Comparison of ENCODE assay signal across 11 cellular contexts in the genomic region with DNA sequence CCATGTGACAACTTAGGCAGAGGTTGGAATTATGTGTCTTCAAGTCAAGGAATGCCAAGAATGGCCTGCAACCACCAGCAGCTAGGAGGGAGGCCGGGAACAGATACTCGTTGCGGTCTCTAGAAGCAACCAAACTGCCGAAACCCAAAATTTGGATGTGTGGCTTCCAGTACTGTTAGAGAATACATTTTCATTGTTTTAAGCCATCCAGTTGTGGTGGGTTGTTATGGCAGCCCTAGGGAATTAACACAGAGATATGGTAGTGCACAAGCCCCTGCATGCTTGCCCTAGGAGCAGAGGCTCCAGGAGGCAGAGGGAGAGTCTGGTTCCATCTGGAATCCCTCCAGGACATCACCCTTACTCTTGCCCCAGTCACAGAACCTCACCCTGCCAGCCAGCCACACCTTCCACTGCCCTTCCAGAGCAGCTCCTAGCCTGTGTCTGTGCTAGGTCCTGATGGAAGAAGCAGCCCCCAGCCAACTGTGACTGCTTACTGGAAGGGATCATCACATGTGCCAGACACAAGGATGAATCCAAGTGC. TPM values are rescaled to one million over a fixed set of nuclear protein-coding genes. Genes with fewer than 3 reads are reported as not detected.
A peak's percentile ranks its signal among the peaks of the same experiment; 100 is the strongest.
DNase-seq lines count a peak whose midpoint lies in the region; ATAC-seq and TF ChIP-seq lines count a peak whose summit lies in the region.
"Had no signal": no experiment of that assay in that cellular context is flagged by ENCODE, and none has a peak within 500 bp of the region (broad histone marks: within the 10 kb centered on the region; RNA-seq: fewer than 3 reads in every experiment).

No MANE protein-coding gene starts in this region.

- H3K4me2 ChIP-seq in MM.1S (ENCODE audit: low read depth, low read length), result peak overlapping the region; percentile 43; the same call in 1 of the 2 replicates
- H3K4me2 ChIP-seq in mesendoderm (ENCODE audit: low read length), result no peak overlapping the region

- TF ChIP-seq CTCF in BE2C (IDR thresholded peaks at IDR 0.05; ENCODE audit: low read depth, low read length), result no peak
- TF ChIP-seq CTCF in MM.1S (IDR thresholded peaks at IDR 0.05; ENCODE audit: low read length), result no peak
- no peak for TF ChIP-seq CTCF in brain microvascular endothelial cell (IDR thresholded peaks at IDR 0.05; ENCODE audit: low read depth, low read length, missing control alignments)

- H3K56ac ChIP-seq in mesendoderm (ENCODE audit: low read length), result no peak overlapping the region

- H3F3A ChIP-seq in MM.1S (ENCODE audit: insufficient read depth, low read length), result 0 out of 2 replicates have a peak, but pooled peaks cover 6% of the 10 kb centered on the region

- intact Hi-C loops in posterior vena cava (cut with DNase I), result no loop called here

- ATAC-seq in GM19467 (IDR thresholded peaks at IDR 0.05; ENCODE audit: unreplicated experiment), result no peak
- ATAC-seq: sciatic nerve had no signal

- H3K4me3 ChIP-seq in BE2C (ENCODE audit: low read depth, low read length) (no peak overlapping the region), MM.1S (ENCODE audit: low read length) (no peak overlapping the region), brain microvascular endothelial cell (ENCODE audit: low read depth, low read length) (no peak overlapping the region), mesendoderm (ENCODE audit: low read length) (no peak overlapping the region)

- H3K9me3 ChIP-seq in BE2C, result no peaks in the 10 kb centered on the region
- no peaks in the 10 kb centered on the region for H3K9me3 ChIP-seq in MM.1S (replicated peaks; ENCODE audit: insufficient read depth, low read length)

- H4K8ac ChIP-seq in mesendoderm (ENCODE audit: low read depth, low read length), result no peak overlapping the region

- DNase-seq in BE2C (peak; percentile 36), MM.1S (no peak), brain microvascular endothelial cell (peak; percentile 39), mesendoderm (peak; percentile 72), SW 1271 (lab: John Stamatoyannopoulos, UW) (no peak), posterior vena cava (ENCODE audit: low spot score) (no peak), NCI-H748 (lab: John Stamatoyannopoulos, UW; ENCODE audit: unreplicated experiment) (no peak)
- DNase-seq: GF-D8 had no signal

- in situ Hi-C loops in brain microvascular endothelial cell (cut with HindIII; ENCODE audit: low pct_ligation_motif_present, low sequenced_read_pairs), result no loop called here

- H2AFZ ChIP-seq in MM.1S (ENCODE audit: low read length), result peak overlapping the region; percentile 74

- H3K27me3 ChIP-seq in BE2C, result no peaks in the 10 kb centered on the region
- no peaks in the 10 kb centered on the region for H3K27me3 ChIP-seq in MM.1S (replicated peaks; ENCODE audit: insufficient read depth, low read length)
- H3K27me3 ChIP-seq in brain microvascular endothelial cell (replicated peaks), result no peaks in the 10 kb centered on the region
- no peaks in the 10 kb centered on the region for H3K27me3 ChIP-seq in mesendoderm (ENCODE audit: insufficient read depth, low read length, poor library complexity)

- H3K9me2 ChIP-seq in MM.1S (replicated peaks; ENCODE audit: insufficient read depth, low read length), result no peaks in the 10 kb centered on the region

- no peaks in the 10 kb centered on the region for H3K79me1 ChIP-seq in mesendoderm (ENCODE audit: low read length)

- H2BK5ac ChIP-seq in mesendoderm (ENCODE audit: low read length), result no peak overlapping the region

- no peak overlapping the region for H4K5ac ChIP-seq in mesendoderm (ENCODE audit: low read length)

- H2BK15ac ChIP-seq in mesendoderm (replicated peaks; ENCODE audit: low read depth), result no peak overlapping the region

- H2BK120ac ChIP-seq in mesendoderm (ENCODE audit: low read depth, low read length), result no peak overlapping the region

- peaks cover 2% of the 10 kb centered on the region; the same call in 1 of the 2 replicates for H3K4me1 ChIP-seq in BE2C
- H3K4me1 ChIP-seq in MM.1S (ENCODE audit: low read length), result peaks cover 8% of the 10 kb centered on the region
- no peaks in the 10 kb centered on the region for H3K4me1 ChIP-seq in mesendoderm (ENCODE audit: control insufficient read depth, low read depth, low read length)

- H4K20me1 ChIP-seq in MM.1S (ENCODE audit: insufficient read depth, low read length), result no peaks in the 10 kb centered on the region

- H3K9ac ChIP-seq in MM.1S (ENCODE audit: low read length) (peak overlapping the region; percentile 56), mesendoderm (ENCODE audit: low read length) (no peak overlapping the region)

- WGBS in mesendoderm (ENCODE audit: extremely low coverage, insufficient coverage, low lambda C conversion rate), result no CpG with 5 or more reads among the region's 4 CpGs

- H3K79me2 ChIP-seq in MM.1S (ENCODE audit: low read length) (no peaks in the 10 kb centered on the region), mesendoderm (ENCODE audit: control insufficient read depth, insufficient read depth, low read length) (no peaks in the 10 kb centered on the region)

- no peak overlapping the region for H2AK5ac ChIP-seq in mesendoderm (ENCODE audit: low read length)

- H3K4ac ChIP-seq in mesendoderm (ENCODE audit: low read depth, low read length), result no peak overlapping the region

- no peak overlapping the region for H3K23ac ChIP-seq in mesendoderm (ENCODE audit: low read length)

- H3K36me3 ChIP-seq in BE2C (no peaks in the 10 kb centered on the region), MM.1S (replicated peaks; ENCODE audit: insufficient read depth, low read length) (no peaks in the 10 kb centered on the region), brain microvascular endothelial cell (replicated peaks) (no peaks in the 10 kb centered on the region), mesendoderm (ENCODE audit: control insufficient read depth, insufficient read depth, low read length) (no peaks in the 10 kb centered on the region)

- H3K27ac ChIP-seq in MM.1S (ENCODE audit: low read length) (peak overlapping the region; percentile 80; the same call in 1 of the 2 replicates), brain microvascular endothelial cell (no peak overlapping the region), mesendoderm (ENCODE audit: low read depth, low read length) (no peak overlapping the region)
- H3K27ac ChIP-seq: HL-60 had no signal

- H3K18ac ChIP-seq in mesendoderm (ENCODE audit: low read length), result no peak overlapping the region

RNA-seq across cellular contexts. Expression of gene PITPNM2, which starts 19.5 kb away (rescaled TPM):
- 3.6 TPM for polyA plus RNA-seq in BE2C (2012; ENCODE audit: insufficient read depth, insufficient read length, low read depth)
- polyA plus RNA-seq in mesendoderm (2013, experiment 1 of 2), result 7.1 TPM
- 7.1 TPM for polyA plus RNA-seq in mesendoderm (2013, experiment 2 of 2)
- 10 to 100 TPM; 17.2 to 24.7 TPM for total RNA-seq in posterior vena cava

Comparison
In these comparisons a context has a peak if more than half of its experiments do, and no peak if none do; other contexts are left out.
1. DNase-seq: peak in BE2C (single experiment), brain microvascular endothelial cell (single experiment) and mesendoderm (single experiment); none in MM.1S (single experiment), SW 1271 (0 of 2), posterior vena cava (single experiment) and NCI-H748 (single experiment).